ENCODE assay signal across 12 cellular contexts in the genomic region with DNA sequence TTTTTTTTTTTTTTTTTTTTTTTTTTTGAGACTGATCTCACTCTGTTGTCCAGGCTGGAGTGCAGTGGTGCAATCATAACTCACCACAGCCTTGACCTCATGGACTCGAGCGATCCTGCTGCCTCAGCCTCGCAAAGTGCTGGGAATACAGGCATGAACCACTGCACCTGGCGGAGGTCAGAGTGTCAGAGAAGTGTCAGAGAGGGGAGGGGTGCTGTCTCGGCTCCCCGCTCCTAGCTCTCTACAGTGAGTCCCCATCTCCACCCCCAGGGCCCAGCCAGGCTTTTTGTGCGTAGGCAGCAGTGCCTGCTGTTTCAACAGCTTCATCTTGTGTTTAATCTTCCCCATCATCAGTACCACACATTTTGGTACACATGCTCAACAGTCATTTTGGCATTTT. TPM values are rescaled to one million over a fixed set of nuclear protein-coding genes. Genes with fewer than 3 reads are reported as not detected.
DNase-seq lines count a peak whose midpoint lies in the region; ATAC-seq and TF ChIP-seq lines count a peak whose summit lies in the region.
"Had no signal": no experiment of that assay in that cellular context is flagged by ENCODE, and none has a peak within 500 bp of the region (broad histone marks: within the 10 kb centered on the region; RNA-seq: fewer than 3 reads in every experiment).

No MANE protein-coding gene starts in this region.

- H4K20me1 ChIP-seq in KMS-11 (ENCODE audit: insufficient read depth) = no peaks in the 10 kb centered on the region

- no peak overlapping the region for H3K4me3 Mint-ChIP-seq in T-helper 17 cell

- TF ChIP-seq CTCF in KMS-11 (conservative IDR thresholded peaks at IDR 0.05; ENCODE audit: low read depth, low read length) (no peak), GM10266 (IDR thresholded peaks at IDR 0.05; ENCODE audit: control insufficient read depth, insufficient read depth, low read depth, missing control alignments) (no peak)

- peak overlapping the region; percentile 48; the same call in 1 of the 2 replicates for H3K9ac ChIP-seq in KMS-11
- no peak overlapping the region for H3K9ac ChIP-seq in skeletal muscle tissue (ENCODE audit: low read depth in 1 of 3, low read length in 3 of 3)

- DNase-seq in T-helper 17 cell (no peak), left lobe of liver (ENCODE audit: low spot score) (peak; percentile 67), GM10266 (ENCODE audit: extremely low spot score) (no peak), OCI-M2 (lab: John Stamatoyannopoulos, UW; ENCODE audit: unreplicated experiment) (no peak), iPS-NIHi7 (ENCODE audit: extremely low spot score) (no peak)
- DNase-seq: DMS153, EL, Karpas-422, PC-3 had no signal

- H3K4me3 ChIP-seq in KMS-11 (IDR thresholded peaks at IDR 0.05; ENCODE audit: insufficient read depth, low read depth, low read length) (no peak overlapping the region), skeletal muscle tissue (ENCODE audit: low read length in 3 of 3) (no peak overlapping the region)

- peak overlapping the region; percentile 68 for H2AFZ ChIP-seq in KMS-11 (ENCODE audit: low read depth)

- H3K4me2 ChIP-seq in KMS-11 = peak overlapping the region; percentile 97

- H3K27ac ChIP-seq in KMS-11 = peak overlapping the region; percentile 91
- peak overlapping the region; percentile 80 for H3K27ac ChIP-seq in skeletal muscle tissue (ENCODE audit: low read depth, low read length)

- ATAC-seq in T-helper 17 cell (no peak), left lobe of liver (peak; percentile 75)
- ATAC-seq: HCT116, PC-3 had no signal

- no peaks in the 10 kb centered on the region for H3K79me2 ChIP-seq in KMS-11 (ENCODE audit: insufficient read depth, low read depth)

- H3K4me1 Mint-ChIP-seq in T-helper 17 cell = peaks cover 6% of the 10 kb centered on the region

- no peaks in the 10 kb centered on the region for H3K27me3 Mint-ChIP-seq in T-helper 17 cell

- no peaks in the 10 kb centered on the region for H3K27me3 ChIP-seq in KMS-11 (ENCODE audit: insufficient read depth, low read depth)
- no peaks in the 10 kb centered on the region for H3K27me3 ChIP-seq in skeletal muscle tissue (ENCODE audit: control insufficient read depth in 3 of 3, insufficient read depth in 3 of 3, low read length in 3 of 3)

- peak overlapping the region; percentile 77 for H3K27ac Mint-ChIP-seq in T-helper 17 cell

- H3K9me3 ChIP-seq in T-helper 17 cell (ENCODE audit: control insufficient read depth, low read length, poor library complexity, severe bottlenecking) = no peaks in the 10 kb centered on the region
- no peaks in the 10 kb centered on the region for H3K9me3 ChIP-seq in skeletal muscle tissue (ENCODE audit: control insufficient read depth in 3 of 3, low read length in 3 of 3)

- H3K36me3 ChIP-seq in KMS-11 (ENCODE audit: insufficient read depth) = no peaks in the 10 kb centered on the region
- H3K36me3 ChIP-seq in skeletal muscle tissue (ENCODE audit: control insufficient read depth in 3 of 3, insufficient read depth in 3 of 3, low read length in 3 of 3) = no peaks in the 10 kb centered on the region

- H3K4me1 ChIP-seq in KMS-11 (ENCODE audit: low read depth, poor library complexity, severe bottlenecking) (peaks cover 70% of the 10 kb centered on the region), skeletal muscle tissue (ENCODE audit: control insufficient read depth in 3 of 3, insufficient read depth in 3 of 3, low read length in 3 of 3) (peaks cover 32 to 52% (median 38%) of the 10 kb centered on the region in 3 donors)

- no peaks in the 10 kb centered on the region for H3K36me3 Mint-ChIP-seq in T-helper 17 cell (ENCODE audit: low read depth)

RNA-seq across cellular contexts. Expression of a gene that starts 38.3 kb away (rescaled TPM):
- total RNA-seq in T-helper 17 cell (10 to 100 TPM; 33.7 to 47.5 TPM), left lobe of liver (168 TPM), skeletal muscle tissue (23.5 TPM)

RNA-seq across cellular contexts. Expression of a gene that starts 54.2 kb away (rescaled TPM):
- total RNA-seq in T-helper 17 cell = 10 to 100 TPM; 17.0 to 21.0 TPM
- 31.4 TPM for total RNA-seq in left lobe of liver
- 20.9 TPM for total RNA-seq in skeletal muscle tissue
